In the genomic region with DNA sequence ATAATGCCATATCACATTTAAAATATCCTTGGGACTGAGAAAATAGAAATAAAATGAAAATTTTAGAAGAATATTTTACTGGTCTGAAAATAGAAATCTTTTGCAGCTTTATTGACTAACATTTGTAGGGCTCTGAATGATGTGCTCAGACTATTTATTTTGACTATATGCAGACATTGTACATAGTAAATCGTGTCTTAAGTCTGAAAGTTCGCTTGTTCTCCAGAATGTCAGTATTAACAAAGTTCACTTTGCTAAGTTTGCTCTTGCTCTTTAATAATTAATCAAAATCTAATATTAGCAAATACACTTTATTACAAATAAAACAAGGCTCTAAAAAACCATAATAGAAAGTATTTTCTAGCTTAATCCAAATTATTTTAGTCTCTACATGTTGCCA, we compare ENCODE assay signal across 34 cellular contexts.
"Had no signal": no experiment of that assay in that cellular context is flagged by ENCODE, and none has a peak within 500 bp of the region (broad histone marks: within the 10 kb centered on the region; RNA-seq: fewer than 3 reads in every experiment).

No MANE protein-coding gene starts in this region.

- DNase-seq: Karpas-422, Kasumi-1, MG63, MM.1S, MV-4-11, NCI-H1048, NCI-H1092, NCI-H1092 treated with DMSO at 0.1 percent for 48 hours, NCI-H1105, NCI-H1105 treated with DMSO at 0.1 percent for 48 hours, NCI-H1417, NCI-H1417 treated with DMSO at 0.1 percent for 48 hours, NCI-H1436, NCI-H1436 treated with DMSO at 0.1 percent for 48 hours, NCI-H146, NCI-H1694, NCI-H1694 treated with DMSO at 0.1 percent for 48 hours, NCI-H187, NCI-H187 treated with DMSO at 0.1 percent for 48 hours, NCI-H1930, NCI-H2029, NCI-H2029 treated with DMSO at 0.1 percent for 48 hours, NCI-H2081, NCI-H2081 treated with DMSO at 0.1 percent for 48 hours, NCI-H2107, NCI-H2171, NCI-H2171 treated with DMSO at 0.1 percent for 48 hours, NCI-H2227 treated with DMSO at 0.1 percent for 48 hours, NCI-H226, NCI-H345, NCI-H446, NCI-H446 treated with DMSO at 0.1 percent for 48 hours, NCI-H510A, NCI-H510A treated with DMSO at 0.1 percent for 48 hours had no signal
